22 cellular contexts compared by ENCODE assay signal in genomic region chr15:60421544-60421943, GRCh38. TPM values are rescaled to one million over a fixed set of nuclear protein-coding genes. Genes with fewer than 3 reads are reported as not detected.
DNase-seq lines count a peak whose midpoint lies in the region; ATAC-seq, FAIRE-seq and TF ChIP-seq lines count a peak whose summit lies in the region.
"Had no signal": no experiment of that assay in that cellular context is flagged by ENCODE, and none has a peak within 500 bp of the region (broad histone marks: within the 10 kb centered on the region; RNA-seq: fewer than 3 reads in every experiment).

No MANE protein-coding gene starts in this region.

- intact Hi-C loops in left colon (cut with DNase I, micrococcal nuclease) = no loop called here

- no peak for ATAC-seq in left colon
- ATAC-seq: activated CD4-positive, alpha-beta T cell treated with anti-CD3 and anti-CD28 coated beads for 36 hours; mucosa of descending colon; Panc1 had no signal

- H3K36me3 Mint-ChIP-seq in chondrocyte (ENCODE audit: low read depth) = no peaks in the 10 kb centered on the region

- H3K9me3 Mint-ChIP-seq in chondrocyte (ENCODE audit: low read depth) = no peaks in the 10 kb centered on the region
- H3K9me3 Mint-ChIP-seq: activated naive CD8-positive, alpha-beta T cell treated with anti-CD3 and anti-CD28 coated beads for 36 hours; immature natural killer cell; T-helper 1 cell treated with Interleukin-12 subunit alpha and Interleukin-12 subunit beta and Interleukin-4 antibody, amounts not matched to agents 30 μg/mL and 1 μg/mL, for 36 hours had no signal

- H3K27ac Mint-ChIP-seq in chondrocyte (ENCODE audit: unreplicated experiment) = peak overlapping the region; percentile 96
- H3K27ac Mint-ChIP-seq: activated CD4-positive, alpha-beta T cell treated with anti-CD3 and anti-CD28 coated beads for 36 hours; activated naive CD8-positive, alpha-beta T cell treated with anti-CD3 and anti-CD28 coated beads for 36 hours; immature natural killer cell; T-helper 1 cell treated with Interleukin-12 subunit alpha and Interleukin-12 subunit beta and Interleukin-4 antibody, amounts not matched to agents 30 μg/mL and 1 μg/mL, for 36 hours had no signal

- no peak overlapping the region for H3K4me3 Mint-ChIP-seq in chondrocyte (ENCODE audit: unreplicated experiment)
- H3K4me3 Mint-ChIP-seq: activated CD4-positive, alpha-beta T cell treated with anti-CD3 and anti-CD28 coated beads for 36 hours; activated naive CD8-positive, alpha-beta T cell treated with anti-CD3 and anti-CD28 coated beads for 36 hours; immature natural killer cell; T-helper 1 cell treated with Interleukin-12 subunit alpha and Interleukin-12 subunit beta and Interleukin-4 antibody, amounts not matched to agents 30 μg/mL and 1 μg/mL, for 36 hours had no signal

- TF ChIP-seq CTCF in AG10803 (conservative IDR thresholded peaks at IDR 0.05; ENCODE audit: low read length) (no peak), chondrocyte (IDR thresholded peaks at IDR 0.05) (no peak)

- H3K4me3 ChIP-seq in AG10803 (ENCODE audit: low read length) = no peak overlapping the region
- H3K4me3 ChIP-seq: colonic mucosa, esophagus squamous epithelium, mucosa of descending colon, spleen, stomach had no signal

- peak; percentile 90 for FAIRE-seq in RCC 7860 (lab: Jason Lieb, UNC)

- peaks cover 73% of the 10 kb centered on the region for H3K4me1 Mint-ChIP-seq in chondrocyte (ENCODE audit: low read depth)

- DNase-seq in AG10803 (ENCODE audit: low read depth) (peak; percentile 70), RCC 7860 (ENCODE audit: low spot score) (peak; percentile 58), chondrocyte (ENCODE audit: low spot score) (no peak), kidney glomerular epithelial cell (lab: John Stamatoyannopoulos, UW) (peak; percentile 32), NCI-H1930 (lab: John Stamatoyannopoulos, UW) (no peak), left colon (no peak), cerebellum (ENCODE audit: low spot score) (no peak)
- no peak for DNase-seq in activated effector memory CD4-positive, alpha-beta T cell treated with anti-CD3 and anti-CD28 coated beads, Interleukin-2, amount 50 U/mL, for 16 hours
- DNase-seq: activated CD4-positive, alpha-beta T cell treated with anti-CD3 and anti-CD28 coated beads for 36 hours; activated naive CD8-positive, alpha-beta T cell treated with anti-CD3 and anti-CD28 coated beads for 36 hours; BE2C; colonic mucosa; esophagus squamous epithelium; immature natural killer cell; Karpas-422; mucosa of descending colon; NCI-H1694; NCI-H526; spleen; stomach had no signal

- no peaks in the 10 kb centered on the region for H3K27me3 Mint-ChIP-seq in chondrocyte (ENCODE audit: low read depth)
- H3K27me3 Mint-ChIP-seq: activated CD4-positive, alpha-beta T cell treated with anti-CD3 and anti-CD28 coated beads for 36 hours; activated naive CD8-positive, alpha-beta T cell treated with anti-CD3 and anti-CD28 coated beads for 36 hours had no signal

RNA-seq across cellular contexts. Expression of gene ANXA2, which starts 23.8 kb away (rescaled TPM):
- total RNA-seq in chondrocyte (2,649 to 2,819 TPM (median 2,779 TPM) in 3 replicates), left colon (100 to 1,000 TPM; 815 to 870 TPM), cerebellum (63.1 TPM)

RNA-seq across cellular contexts. Expression of gene ICE2, which starts 57.4 kb away (rescaled TPM):
- total RNA-seq in chondrocyte (32.1 to 42.8 TPM (median 37.3 TPM) in 3 replicates), left colon (10 to 100 TPM; 29.2 to 31.7 TPM), cerebellum (83.6 TPM)

Comparison
In these comparisons a context has a peak if more than half of its experiments do, and no peak if none do; other contexts are left out.
1. DNase-seq: peak in AG10803 (single experiment), RCC 7860 (single experiment) and kidney glomerular epithelial cell (single experiment); none in chondrocyte (single experiment), activated effector memory CD4-positive, alpha-beta T cell treated with anti-CD3 and anti-CD28 coated beads, Interleukin-2, amount 50 U/mL, for 16 hours (single experiment), NCI-H1930 (0 of 2), left colon (0 of 2) and cerebellum (single experiment).
2. RNA of gene ANXA2, which starts 23.8 kb away (total RNA-seq): 2,649 to 2,819 TPM in chondrocyte and 815 to 870 TPM in left colon; 63.1 TPM in cerebellum (single experiment); every median in the first group is over 10 times any median in the second.